In the genomic region with DNA sequence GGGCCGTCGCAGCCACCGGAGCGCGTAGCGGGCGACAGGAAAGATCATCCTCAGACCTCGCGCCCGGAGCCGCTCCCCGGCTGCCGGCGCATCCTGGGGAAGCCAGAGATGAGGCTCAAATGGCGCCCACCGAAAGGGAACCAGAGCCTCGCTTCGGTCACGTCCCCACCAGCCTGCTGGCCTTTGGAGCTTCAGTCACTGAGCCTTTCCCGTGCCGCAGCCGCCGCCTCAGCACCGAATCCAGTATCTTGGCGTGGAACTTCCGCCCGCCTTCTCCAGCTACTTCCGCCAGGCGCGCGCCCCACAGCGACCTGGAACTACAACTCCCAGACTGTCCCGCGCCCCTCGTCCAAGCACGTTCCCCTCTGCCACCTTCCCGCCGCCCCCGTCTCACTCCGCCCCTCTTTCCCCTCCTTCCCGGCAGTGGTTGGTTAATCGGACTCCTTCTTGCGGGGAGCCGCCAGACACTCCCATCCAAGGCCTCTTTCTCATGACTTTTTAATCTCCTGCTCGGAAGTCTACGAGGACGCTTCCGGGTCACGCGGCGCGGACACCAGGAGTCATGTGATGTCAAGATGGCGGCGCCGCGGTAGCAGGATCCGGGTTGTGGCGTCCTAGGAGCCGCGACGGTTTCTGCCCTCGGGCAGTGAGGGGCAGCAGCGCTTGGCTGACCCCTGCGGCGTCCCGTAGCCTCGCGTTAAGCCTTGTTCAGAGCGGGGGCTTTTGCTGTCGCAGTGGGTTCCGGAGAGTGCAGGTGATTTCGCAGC, we compare ENCODE assay signal across 1 cellular context.
A peak's percentile ranks its signal among the peaks of the same experiment; 100 is the strongest.
TF ChIP-seq lines count a peak whose summit lies in the region.

A gene with protein sequence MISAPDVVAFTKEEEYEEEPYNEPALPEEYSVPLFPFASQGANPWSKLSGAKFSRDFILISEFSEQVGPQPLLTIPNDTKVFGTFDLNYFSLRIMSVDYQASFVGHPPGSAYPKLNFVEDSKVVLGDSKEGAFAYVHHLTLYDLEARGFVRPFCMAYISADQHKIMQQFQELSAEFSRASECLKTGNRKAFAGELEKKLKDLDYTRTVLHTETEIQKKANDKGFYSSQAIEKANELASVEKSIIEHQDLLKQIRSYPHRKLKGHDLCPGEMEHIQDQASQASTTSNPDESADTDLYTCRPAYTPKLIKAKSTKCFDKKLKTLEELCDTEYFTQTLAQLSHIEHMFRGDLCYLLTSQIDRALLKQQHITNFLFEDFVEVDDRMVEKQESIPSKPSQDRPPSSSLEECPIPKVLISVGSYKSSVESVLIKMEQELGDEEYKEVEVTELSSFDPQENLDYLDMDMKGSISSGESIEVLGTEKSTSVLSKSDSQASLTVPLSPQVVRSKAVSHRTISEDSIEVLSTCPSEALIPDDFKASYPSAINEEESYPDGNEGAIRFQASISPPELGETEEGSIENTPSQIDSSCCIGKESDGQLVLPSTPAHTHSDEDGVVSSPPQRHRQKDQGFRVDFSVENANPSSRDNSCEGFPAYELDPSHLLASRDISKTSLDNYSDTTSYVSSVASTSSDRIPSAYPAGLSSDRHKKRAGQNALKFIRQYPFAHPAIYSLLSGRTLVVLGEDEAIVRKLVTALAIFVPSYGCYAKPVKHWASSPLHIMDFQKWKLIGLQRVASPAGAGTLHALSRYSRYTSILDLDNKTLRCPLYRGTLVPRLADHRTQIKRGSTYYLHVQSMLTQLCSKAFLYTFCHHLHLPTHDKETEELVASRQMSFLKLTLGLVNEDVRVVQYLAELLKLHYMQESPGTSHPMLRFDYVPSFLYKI (plus strand): TSS at position 563 of the 767 bp plus-strand sequence. CDS start 497 bp downstream, outside the sequence.
A gene with protein sequence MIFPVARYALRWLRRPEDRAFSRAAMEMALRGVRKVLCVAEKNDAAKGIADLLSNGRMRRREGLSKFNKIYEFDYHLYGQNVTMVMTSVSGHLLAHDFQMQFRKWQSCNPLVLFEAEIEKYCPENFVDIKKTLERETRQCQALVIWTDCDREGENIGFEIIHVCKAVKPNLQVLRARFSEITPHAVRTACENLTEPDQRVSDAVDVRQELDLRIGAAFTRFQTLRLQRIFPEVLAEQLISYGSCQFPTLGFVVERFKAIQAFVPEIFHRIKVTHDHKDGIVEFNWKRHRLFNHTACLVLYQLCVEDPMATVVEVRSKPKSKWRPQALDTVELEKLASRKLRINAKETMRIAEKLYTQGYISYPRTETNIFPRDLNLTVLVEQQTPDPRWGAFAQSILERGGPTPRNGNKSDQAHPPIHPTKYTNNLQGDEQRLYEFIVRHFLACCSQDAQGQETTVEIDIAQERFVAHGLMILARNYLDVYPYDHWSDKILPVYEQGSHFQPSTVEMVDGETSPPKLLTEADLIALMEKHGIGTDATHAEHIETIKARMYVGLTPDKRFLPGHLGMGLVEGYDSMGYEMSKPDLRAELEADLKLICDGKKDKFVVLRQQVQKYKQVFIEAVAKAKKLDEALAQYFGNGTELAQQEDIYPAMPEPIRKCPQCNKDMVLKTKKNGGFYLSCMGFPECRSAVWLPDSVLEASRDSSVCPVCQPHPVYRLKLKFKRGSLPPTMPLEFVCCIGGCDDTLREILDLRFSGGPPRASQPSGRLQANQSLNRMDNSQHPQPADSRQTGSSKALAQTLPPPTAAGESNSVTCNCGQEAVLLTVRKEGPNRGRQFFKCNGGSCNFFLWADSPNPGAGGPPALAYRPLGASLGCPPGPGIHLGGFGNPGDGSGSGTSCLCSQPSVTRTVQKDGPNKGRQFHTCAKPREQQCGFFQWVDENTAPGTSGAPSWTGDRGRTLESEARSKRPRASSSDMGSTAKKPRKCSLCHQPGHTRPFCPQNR (minus strand): TSS at position 264 of the 767 bp plus-strand sequence. CDS start 216 bp downstream, at position 48.

TF ChIP-seq in HepG2, 621 proteins besides CTCF, POLR2A, EP300 and RAD21 (continued from another document and continues in another):
- TF ChIP-seq, protein P1, sequence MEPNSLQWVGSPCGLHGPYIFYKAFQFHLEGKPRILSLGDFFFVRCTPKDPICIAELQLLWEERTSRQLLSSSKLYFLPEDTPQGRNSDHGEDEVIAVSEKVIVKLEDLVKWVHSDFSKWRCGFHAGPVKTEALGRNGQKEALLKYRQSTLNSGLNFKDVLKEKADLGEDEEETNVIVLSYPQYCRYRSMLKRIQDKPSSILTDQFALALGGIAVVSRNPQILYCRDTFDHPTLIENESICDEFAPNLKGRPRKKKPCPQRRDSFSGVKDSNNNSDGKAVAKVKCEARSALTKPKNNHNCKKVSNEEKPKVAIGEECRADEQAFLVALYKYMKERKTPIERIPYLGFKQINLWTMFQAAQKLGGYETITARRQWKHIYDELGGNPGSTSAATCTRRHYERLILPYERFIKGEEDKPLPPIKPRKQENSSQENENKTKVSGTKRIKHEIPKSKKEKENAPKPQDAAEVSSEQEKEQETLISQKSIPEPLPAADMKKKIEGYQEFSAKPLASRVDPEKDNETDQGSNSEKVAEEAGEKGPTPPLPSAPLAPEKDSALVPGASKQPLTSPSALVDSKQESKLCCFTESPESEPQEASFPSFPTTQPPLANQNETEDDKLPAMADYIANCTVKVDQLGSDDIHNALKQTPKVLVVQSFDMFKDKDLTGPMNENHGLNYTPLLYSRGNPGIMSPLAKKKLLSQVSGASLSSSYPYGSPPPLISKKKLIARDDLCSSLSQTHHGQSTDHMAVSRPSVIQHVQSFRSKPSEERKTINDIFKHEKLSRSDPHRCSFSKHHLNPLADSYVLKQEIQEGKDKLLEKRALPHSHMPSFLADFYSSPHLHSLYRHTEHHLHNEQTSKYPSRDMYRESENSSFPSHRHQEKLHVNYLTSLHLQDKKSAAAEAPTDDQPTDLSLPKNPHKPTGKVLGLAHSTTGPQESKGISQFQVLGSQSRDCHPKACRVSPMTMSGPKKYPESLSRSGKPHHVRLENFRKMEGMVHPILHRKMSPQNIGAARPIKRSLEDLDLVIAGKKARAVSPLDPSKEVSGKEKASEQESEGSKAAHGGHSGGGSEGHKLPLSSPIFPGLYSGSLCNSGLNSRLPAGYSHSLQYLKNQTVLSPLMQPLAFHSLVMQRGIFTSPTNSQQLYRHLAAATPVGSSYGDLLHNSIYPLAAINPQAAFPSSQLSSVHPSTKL (CRISPR knock-in tag; IDR thresholded peaks at IDR 0.05): no peak; the same call in 1 of the 2 replicates
- TF ChIP-seq, protein P2, sequence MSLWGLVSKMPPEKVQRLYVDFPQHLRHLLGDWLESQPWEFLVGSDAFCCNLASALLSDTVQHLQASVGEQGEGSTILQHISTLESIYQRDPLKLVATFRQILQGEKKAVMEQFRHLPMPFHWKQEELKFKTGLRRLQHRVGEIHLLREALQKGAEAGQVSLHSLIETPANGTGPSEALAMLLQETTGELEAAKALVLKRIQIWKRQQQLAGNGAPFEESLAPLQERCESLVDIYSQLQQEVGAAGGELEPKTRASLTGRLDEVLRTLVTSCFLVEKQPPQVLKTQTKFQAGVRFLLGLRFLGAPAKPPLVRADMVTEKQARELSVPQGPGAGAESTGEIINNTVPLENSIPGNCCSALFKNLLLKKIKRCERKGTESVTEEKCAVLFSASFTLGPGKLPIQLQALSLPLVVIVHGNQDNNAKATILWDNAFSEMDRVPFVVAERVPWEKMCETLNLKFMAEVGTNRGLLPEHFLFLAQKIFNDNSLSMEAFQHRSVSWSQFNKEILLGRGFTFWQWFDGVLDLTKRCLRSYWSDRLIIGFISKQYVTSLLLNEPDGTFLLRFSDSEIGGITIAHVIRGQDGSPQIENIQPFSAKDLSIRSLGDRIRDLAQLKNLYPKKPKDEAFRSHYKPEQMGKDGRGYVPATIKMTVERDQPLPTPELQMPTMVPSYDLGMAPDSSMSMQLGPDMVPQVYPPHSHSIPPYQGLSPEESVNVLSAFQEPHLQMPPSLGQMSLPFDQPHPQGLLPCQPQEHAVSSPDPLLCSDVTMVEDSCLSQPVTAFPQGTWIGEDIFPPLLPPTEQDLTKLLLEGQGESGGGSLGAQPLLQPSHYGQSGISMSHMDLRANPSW (CRISPR knock-in tag; IDR thresholded peaks at IDR 0.05; ENCODE audit: borderline replicate concordance): no peak
- peak; percentile 50; the same call in 1 of the 2 replicates for TF ChIP-seq NFYC (CRISPR knock-in tag; IDR thresholded peaks at IDR 0.05)
- TF ChIP-seq, protein P3, sequence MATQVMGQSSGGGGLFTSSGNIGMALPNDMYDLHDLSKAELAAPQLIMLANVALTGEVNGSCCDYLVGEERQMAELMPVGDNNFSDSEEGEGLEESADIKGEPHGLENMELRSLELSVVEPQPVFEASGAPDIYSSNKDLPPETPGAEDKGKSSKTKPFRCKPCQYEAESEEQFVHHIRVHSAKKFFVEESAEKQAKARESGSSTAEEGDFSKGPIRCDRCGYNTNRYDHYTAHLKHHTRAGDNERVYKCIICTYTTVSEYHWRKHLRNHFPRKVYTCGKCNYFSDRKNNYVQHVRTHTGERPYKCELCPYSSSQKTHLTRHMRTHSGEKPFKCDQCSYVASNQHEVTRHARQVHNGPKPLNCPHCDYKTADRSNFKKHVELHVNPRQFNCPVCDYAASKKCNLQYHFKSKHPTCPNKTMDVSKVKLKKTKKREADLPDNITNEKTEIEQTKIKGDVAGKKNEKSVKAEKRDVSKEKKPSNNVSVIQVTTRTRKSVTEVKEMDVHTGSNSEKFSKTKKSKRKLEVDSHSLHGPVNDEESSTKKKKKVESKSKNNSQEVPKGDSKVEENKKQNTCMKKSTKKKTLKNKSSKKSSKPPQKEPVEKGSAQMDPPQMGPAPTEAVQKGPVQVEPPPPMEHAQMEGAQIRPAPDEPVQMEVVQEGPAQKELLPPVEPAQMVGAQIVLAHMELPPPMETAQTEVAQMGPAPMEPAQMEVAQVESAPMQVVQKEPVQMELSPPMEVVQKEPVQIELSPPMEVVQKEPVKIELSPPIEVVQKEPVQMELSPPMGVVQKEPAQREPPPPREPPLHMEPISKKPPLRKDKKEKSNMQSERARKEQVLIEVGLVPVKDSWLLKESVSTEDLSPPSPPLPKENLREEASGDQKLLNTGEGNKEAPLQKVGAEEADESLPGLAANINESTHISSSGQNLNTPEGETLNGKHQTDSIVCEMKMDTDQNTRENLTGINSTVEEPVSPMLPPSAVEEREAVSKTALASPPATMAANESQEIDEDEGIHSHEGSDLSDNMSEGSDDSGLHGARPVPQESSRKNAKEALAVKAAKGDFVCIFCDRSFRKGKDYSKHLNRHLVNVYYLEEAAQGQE (IDR thresholded peaks at IDR 0.05; ENCODE audit: borderline replicate concordance in 1 of 2, low read depth in 1 of 2, low read length in 2 of 2): no peak
- TF ChIP-seq, protein P4, sequence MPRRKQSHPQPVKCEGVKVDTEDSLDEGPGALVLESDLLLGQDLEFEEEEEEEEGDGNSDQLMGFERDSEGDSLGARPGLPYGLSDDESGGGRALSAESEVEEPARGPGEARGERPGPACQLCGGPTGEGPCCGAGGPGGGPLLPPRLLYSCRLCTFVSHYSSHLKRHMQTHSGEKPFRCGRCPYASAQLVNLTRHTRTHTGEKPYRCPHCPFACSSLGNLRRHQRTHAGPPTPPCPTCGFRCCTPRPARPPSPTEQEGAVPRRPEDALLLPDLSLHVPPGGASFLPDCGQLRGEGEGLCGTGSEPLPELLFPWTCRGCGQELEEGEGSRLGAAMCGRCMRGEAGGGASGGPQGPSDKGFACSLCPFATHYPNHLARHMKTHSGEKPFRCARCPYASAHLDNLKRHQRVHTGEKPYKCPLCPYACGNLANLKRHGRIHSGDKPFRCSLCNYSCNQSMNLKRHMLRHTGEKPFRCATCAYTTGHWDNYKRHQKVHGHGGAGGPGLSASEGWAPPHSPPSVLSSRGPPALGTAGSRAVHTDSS (CRISPR knock-in tag; conservative IDR thresholded peaks at IDR 0.05): no peak
- TF ChIP-seq NRL (CRISPR knock-in tag; IDR thresholded peaks at IDR 0.05; ENCODE audit: borderline replicate concordance): peak; percentile 77; the same call in 1 of the 2 replicates
- TF ChIP-seq SMARCC2 (IDR thresholded peaks at IDR 0.05): no peak
- TF ChIP-seq ZNF431 (CRISPR knock-in tag; IDR thresholded peaks at IDR 0.05; ENCODE audit: borderline replicate concordance, low read depth): peak; percentile 81; the same call in 1 of the 2 replicates
- TF ChIP-seq HMGA1 (CRISPR knock-in tag; conservative IDR thresholded peaks at IDR 0.05): no peak
- TF ChIP-seq ZNF180 (CRISPR knock-in tag; IDR thresholded peaks at IDR 0.05; ENCODE audit: borderline replicate concordance, low read depth): no peak
- peak; percentile 96 for TF ChIP-seq ELF1 (CRISPR knock-in tag; IDR thresholded peaks at IDR 0.05)
- TF ChIP-seq, protein P5, sequence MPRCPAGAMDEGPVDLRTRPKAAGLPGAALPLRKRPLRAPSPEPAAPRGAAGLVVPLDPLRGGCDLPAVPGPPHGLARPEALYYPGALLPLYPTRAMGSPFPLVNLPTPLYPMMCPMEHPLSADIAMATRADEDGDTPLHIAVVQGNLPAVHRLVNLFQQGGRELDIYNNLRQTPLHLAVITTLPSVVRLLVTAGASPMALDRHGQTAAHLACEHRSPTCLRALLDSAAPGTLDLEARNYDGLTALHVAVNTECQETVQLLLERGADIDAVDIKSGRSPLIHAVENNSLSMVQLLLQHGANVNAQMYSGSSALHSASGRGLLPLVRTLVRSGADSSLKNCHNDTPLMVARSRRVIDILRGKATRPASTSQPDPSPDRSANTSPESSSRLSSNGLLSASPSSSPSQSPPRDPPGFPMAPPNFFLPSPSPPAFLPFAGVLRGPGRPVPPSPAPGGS (CRISPR knock-in tag; IDR thresholded peaks at IDR 0.05): no peak
- TF ChIP-seq IKZF1 (IDR thresholded peaks at IDR 0.05): no peak
- TF ChIP-seq, protein P6, sequence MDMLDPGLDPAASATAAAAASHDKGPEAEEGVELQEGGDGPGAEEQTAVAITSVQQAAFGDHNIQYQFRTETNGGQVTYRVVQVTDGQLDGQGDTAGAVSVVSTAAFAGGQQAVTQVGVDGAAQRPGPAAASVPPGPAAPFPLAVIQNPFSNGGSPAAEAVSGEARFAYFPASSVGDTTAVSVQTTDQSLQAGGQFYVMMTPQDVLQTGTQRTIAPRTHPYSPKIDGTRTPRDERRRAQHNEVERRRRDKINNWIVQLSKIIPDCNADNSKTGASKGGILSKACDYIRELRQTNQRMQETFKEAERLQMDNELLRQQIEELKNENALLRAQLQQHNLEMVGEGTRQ (IDR thresholded peaks at IDR 0.05; ENCODE audit: low read depth, low read length): peak; percentile 97
- TF ChIP-seq, protein P6 (CRISPR knock-in tag; IDR thresholded peaks at IDR 0.05; ENCODE audit: borderline replicate concordance): peak; percentile 99
- TF ChIP-seq TCF7 (IDR thresholded peaks at IDR 0.05; ENCODE audit: low read depth): no peak
- TF ChIP-seq, protein P7, sequence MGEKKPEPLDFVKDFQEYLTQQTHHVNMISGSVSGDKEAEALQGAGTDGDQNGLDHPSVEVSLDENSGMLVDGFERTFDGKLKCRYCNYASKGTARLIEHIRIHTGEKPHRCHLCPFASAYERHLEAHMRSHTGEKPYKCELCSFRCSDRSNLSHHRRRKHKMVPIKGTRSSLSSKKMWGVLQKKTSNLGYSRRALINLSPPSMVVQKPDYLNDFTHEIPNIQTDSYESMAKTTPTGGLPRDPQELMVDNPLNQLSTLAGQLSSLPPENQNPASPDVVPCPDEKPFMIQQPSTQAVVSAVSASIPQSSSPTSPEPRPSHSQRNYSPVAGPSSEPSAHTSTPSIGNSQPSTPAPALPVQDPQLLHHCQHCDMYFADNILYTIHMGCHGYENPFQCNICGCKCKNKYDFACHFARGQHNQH (CRISPR knock-in tag; IDR thresholded peaks at IDR 0.05): peak; percentile 19
